In genomic region chr16:4800290-4801041, GRCh38 we compare ENCODE assay signal across 1 cellular context.
TF ChIP-seq lines count a peak whose summit lies in the region.

No MANE protein-coding gene starts in this region.

TF ChIP-seq in HepG2, 621 proteins besides CTCF, POLR2A, EP300 and RAD21 (continued from another document):
- TF ChIP-seq ZBTB10 (CRISPR knock-in tag; IDR thresholded peaks at IDR 0.05; ENCODE audit: borderline replicate concordance) (no peak), PTBP1 (IDR thresholded peaks at IDR 0.05; ENCODE audit: low read depth, low read length, poor library complexity, severe bottlenecking) (no peak), KAT2B (IDR thresholded peaks at IDR 0.05; ENCODE audit: borderline replicate concordance, low read depth, low read length) (no peak), ZFP91 (CRISPR knock-in tag; IDR thresholded peaks at IDR 0.05; ENCODE audit: borderline replicate concordance) (no peak), DMAP1 (CRISPR knock-in tag; IDR thresholded peaks at IDR 0.05) (peak; percentile 45; the same call in 1 of the 2 replicates), ZBTB20 (CRISPR knock-in tag; IDR thresholded peaks at IDR 0.05; ENCODE audit: borderline replicate concordance, low read depth) (no peak), ZNF781 (CRISPR knock-in tag; IDR thresholded peaks at IDR 0.05; ENCODE audit: borderline replicate concordance, not compliant biosample characterization) (no peak), ZNF180 (CRISPR knock-in tag; IDR thresholded peaks at IDR 0.05; ENCODE audit: borderline replicate concordance, low read depth) (no peak), RCOR2 (CRISPR knock-in tag; IDR thresholded peaks at IDR 0.05) (no peak), MNT (IDR thresholded peaks at IDR 0.05) (no peak), NRL (CRISPR knock-in tag; IDR thresholded peaks at IDR 0.05; ENCODE audit: borderline replicate concordance) (no peak), ZSCAN5A (CRISPR knock-in tag; IDR thresholded peaks at IDR 0.05; ENCODE audit: borderline replicate concordance) (no peak), FOSL2 (CRISPR knock-in tag; IDR thresholded peaks at IDR 0.05) (no peak)
- TF ChIP-seq, protein P1, sequence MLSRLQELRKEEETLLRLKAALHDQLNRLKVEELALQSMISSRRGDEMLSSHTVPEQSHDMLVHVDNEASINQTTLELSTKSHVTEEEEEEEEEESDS (CRISPR knock-in tag; IDR thresholded peaks at IDR 0.05; ENCODE audit: borderline replicate concordance): no peak
- TF ChIP-seq, protein P2, sequence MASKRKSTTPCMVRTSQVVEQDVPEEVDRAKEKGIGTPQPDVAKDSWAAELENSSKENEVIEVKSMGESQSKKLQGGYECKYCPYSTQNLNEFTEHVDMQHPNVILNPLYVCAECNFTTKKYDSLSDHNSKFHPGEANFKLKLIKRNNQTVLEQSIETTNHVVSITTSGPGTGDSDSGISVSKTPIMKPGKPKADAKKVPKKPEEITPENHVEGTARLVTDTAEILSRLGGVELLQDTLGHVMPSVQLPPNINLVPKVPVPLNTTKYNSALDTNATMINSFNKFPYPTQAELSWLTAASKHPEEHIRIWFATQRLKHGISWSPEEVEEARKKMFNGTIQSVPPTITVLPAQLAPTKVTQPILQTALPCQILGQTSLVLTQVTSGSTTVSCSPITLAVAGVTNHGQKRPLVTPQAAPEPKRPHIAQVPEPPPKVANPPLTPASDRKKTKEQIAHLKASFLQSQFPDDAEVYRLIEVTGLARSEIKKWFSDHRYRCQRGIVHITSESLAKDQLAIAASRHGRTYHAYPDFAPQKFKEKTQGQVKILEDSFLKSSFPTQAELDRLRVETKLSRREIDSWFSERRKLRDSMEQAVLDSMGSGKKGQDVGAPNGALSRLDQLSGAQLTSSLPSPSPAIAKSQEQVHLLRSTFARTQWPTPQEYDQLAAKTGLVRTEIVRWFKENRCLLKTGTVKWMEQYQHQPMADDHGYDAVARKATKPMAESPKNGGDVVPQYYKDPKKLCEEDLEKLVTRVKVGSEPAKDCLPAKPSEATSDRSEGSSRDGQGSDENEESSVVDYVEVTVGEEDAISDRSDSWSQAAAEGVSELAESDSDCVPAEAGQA (IDR thresholded peaks at IDR 0.05; ENCODE audit: low read depth): no peak
- TF ChIP-seq, protein P2 (CRISPR knock-in tag; IDR thresholded peaks at IDR 0.05; ENCODE audit: borderline replicate concordance): no peak
